33 cellular contexts compared by ENCODE assay signal in the genomic region with DNA sequence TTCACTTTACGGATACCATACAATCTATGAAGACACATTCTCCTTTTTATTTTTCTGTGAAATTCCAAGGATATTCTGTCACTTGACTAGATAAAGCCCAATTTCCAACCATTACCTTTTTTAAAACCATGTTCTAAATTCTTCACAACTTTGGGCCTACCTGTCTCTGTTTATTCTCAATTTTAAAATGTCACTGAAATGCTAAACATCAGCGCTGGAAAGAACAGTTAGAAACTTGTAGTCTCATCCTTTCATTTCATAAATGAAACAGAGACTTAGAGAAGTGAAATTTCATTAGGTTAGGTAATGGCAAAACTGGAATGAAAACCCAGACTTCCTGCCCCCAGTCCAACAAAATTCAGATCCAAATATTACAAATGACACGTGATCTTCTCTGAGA.
"Had no signal": no experiment of that assay in that cellular context is flagged by ENCODE, and none has a peak within 500 bp of the region (broad histone marks: within the 10 kb centered on the region; RNA-seq: fewer than 3 reads in every experiment).

No MANE protein-coding gene starts in this region.

- DNase-seq: activated CD4-positive, alpha-beta memory T cell treated with anti-CD3 and anti-CD28 coated beads, Interleukin-2, amount 10 ng/mL, durations not matched to agents 7 days and 5 days; activated CD4-positive, alpha-beta T cell treated with anti-CD3 and anti-CD28 coated beads for 1 hour; activated CD4-positive, alpha-beta T cell treated with anti-CD3 and anti-CD28 coated beads for 4 hours; activated CD4-positive, alpha-beta T cell treated with anti-CD3 and anti-CD28 coated beads, Interleukin-2, amount 10 ng/mL, durations not matched to agents 7 days and 5 days; activated CD4-positive, alpha-beta T cell treated with anti-CD3 and anti-CD28 coated beads, Interleukin-2, amount 50 U/mL, for 4 hours; activated effector memory CD4-positive, alpha-beta T cell treated with Interleukin-2 at 50 U/mL for 16 hours; activated gamma-delta T cell treated with Interleukin-2 at 50 U/mL for 16 hours; activated naive CD4-positive, alpha-beta T cell treated with anti-CD3 and anti-CD28 coated beads, Interleukin-2, amount 50 U/mL, for 16 hours; activated naive CD4-positive, alpha-beta T cell treated with Interleukin-2 at 50 U/mL for 16 hours; activated naive CD8-positive, alpha-beta T cell treated with anti-CD3 and anti-CD28 coated beads, Interleukin-2, amount 50 U/mL, for 24 hours; activated T-cell treated with anti-CD3 and anti-CD28 coated beads, Interleukin-2, amount 50 U/mL, for 4 hours; adrenal gland; amygdala; aorta; body of pancreas; caudate nucleus; cortex of kidney; dermis blood vessel endothelial cell; effector CD4-positive, alpha-beta T cell; effector memory CD8-positive, alpha-beta T cell; esophagus squamous epithelium; foreskin melanocyte; heart right ventricle; T-helper 2 cell had no signal

- H3K36me3 ChIP-seq: adrenal gland, esophagus squamous epithelium, gastroesophageal sphincter, heart right ventricle had no signal

- H3K27ac ChIP-seq: adrenal gland, body of pancreas, epithelial cell of prostate, esophagus squamous epithelium, gastroesophageal sphincter, heart right ventricle, hepatocyte, VCaP had no signal

- H3K79me2 ChIP-seq: hepatocyte had no signal

- H3K4me1 Mint-ChIP-seq: activated CD4-positive, alpha-beta memory T cell treated with anti-CD3 and anti-CD28 coated beads, Interleukin-2, amount 10 ng/mL, durations not matched to agents 7 days and 5 days; activated CD4-positive, alpha-beta T cell treated with anti-CD3 and anti-CD28 coated beads, Interleukin-2, amount 10 ng/mL, durations not matched to agents 7 days and 5 days had no signal

- H3K4me1 ChIP-seq: adrenal gland, body of pancreas, esophagus squamous epithelium, gastroesophageal sphincter, heart right ventricle had no signal

- H3K4me3 Mint-ChIP-seq: activated CD4-positive, alpha-beta memory T cell treated with anti-CD3 and anti-CD28 coated beads, Interleukin-2, amount 10 ng/mL, durations not matched to agents 7 days and 5 days; activated CD4-positive, alpha-beta T cell treated with anti-CD3 and anti-CD28 coated beads, Interleukin-2, amount 10 ng/mL, durations not matched to agents 7 days and 5 days; activated naive CD8-positive, alpha-beta T cell; activated naive CD8-positive, alpha-beta T cell treated with anti-CD3 and anti-CD28 coated beads, Interleukin-2, amount 50 U/mL, for 24 hours; activated T-cell treated with anti-CD3 and anti-CD28 coated beads, Interleukin-2, amount 50 U/mL, for 4 hours; activated T-helper 17 cell treated with anti-CD3 and anti-CD28 coated beads, Interleukin-2, amount 50 U/mL, for 72 hours; effector memory CD8-positive, alpha-beta T cell; WTC11 had no signal

- H3K27ac Mint-ChIP-seq: activated CD4-positive, alpha-beta memory T cell treated with anti-CD3 and anti-CD28 coated beads, Interleukin-2, amount 10 ng/mL, durations not matched to agents 7 days and 5 days; activated CD4-positive, alpha-beta T cell treated with anti-CD3 and anti-CD28 coated beads, Interleukin-2, amount 10 ng/mL, durations not matched to agents 7 days and 5 days; activated naive CD8-positive, alpha-beta T cell; activated naive CD8-positive, alpha-beta T cell treated with anti-CD3 and anti-CD28 coated beads, Interleukin-2, amount 50 U/mL, for 24 hours; activated T-helper 17 cell treated with anti-CD3 and anti-CD28 coated beads, Interleukin-2, amount 50 U/mL, for 72 hours; effector memory CD8-positive, alpha-beta T cell; WTC11 had no signal

- H3K27me3 Mint-ChIP-seq: activated CD4-positive, alpha-beta memory T cell treated with anti-CD3 and anti-CD28 coated beads, Interleukin-2, amount 10 ng/mL, durations not matched to agents 7 days and 5 days; activated CD4-positive, alpha-beta T cell treated with anti-CD3 and anti-CD28 coated beads, Interleukin-2, amount 10 ng/mL, durations not matched to agents 7 days and 5 days; activated naive CD8-positive, alpha-beta T cell; activated naive CD8-positive, alpha-beta T cell treated with anti-CD3 and anti-CD28 coated beads, Interleukin-2, amount 50 U/mL, for 24 hours; activated T-helper 17 cell treated with anti-CD3 and anti-CD28 coated beads, Interleukin-2, amount 50 U/mL, for 72 hours; effector memory CD8-positive, alpha-beta T cell had no signal

- H3K27me3 ChIP-seq: adrenal gland, body of pancreas, esophagus squamous epithelium, gastroesophageal sphincter, heart right ventricle, hepatocyte had no signal

- H3K9me3 ChIP-seq: adrenal gland, esophagus squamous epithelium, gastroesophageal sphincter had no signal

- H3K4me2 ChIP-seq: hepatocyte had no signal

- FAIRE-seq: colon, TTC549 had no signal

- ATAC-seq: activated naive CD8-positive, alpha-beta T cell treated with anti-CD3 and anti-CD28 coated beads, Interleukin-2, amount 50 U/mL, for 24 hours; activated T-cell treated with anti-CD3 and anti-CD28 coated beads, Interleukin-2, amount 50 U/mL, for 4 hours; activated T-helper 17 cell treated with anti-CD3 and anti-CD28 coated beads, Interleukin-2, amount 50 U/mL, for 72 hours; body of pancreas; effector memory CD8-positive, alpha-beta T cell; gastroesophageal sphincter; heart right ventricle; WTC11 had no signal

- H3K36me3 Mint-ChIP-seq: activated naive CD8-positive, alpha-beta T cell; WTC11 had no signal

- H3K4me3 ChIP-seq: adrenal gland, body of pancreas, esophagus squamous epithelium, gastroesophageal sphincter, heart right ventricle, hepatocyte had no signal

- H2AFZ ChIP-seq: hepatocyte had no signal
